Comparison of ENCODE assay signal across 8 cellular contexts in genomic region chr1:231757101-231757404, GRCh38.
DNase-seq lines count a peak whose midpoint lies in the region; ATAC-seq lines count a peak whose summit lies in the region.

No MANE protein-coding gene starts in this region.

- H3K4me1 ChIP-seq in Karpas-422 (ENCODE audit: low read length), result peaks cover 5% of the 10 kb centered on the region; the same call in 1 of the 2 replicates

- H3K79me2 ChIP-seq in Karpas-422 (ENCODE audit: low read length), result no peaks in the 10 kb centered on the region

- H2AFZ ChIP-seq in Karpas-422 (ENCODE audit: low read length), result peak overlapping the region; percentile 66; the same call in 1 of the 2 replicates

- no peaks in the 10 kb centered on the region for H3K36me3 ChIP-seq in Karpas-422 (ENCODE audit: insufficient read depth, low read length)

- ATAC-seq in GM18907 (IDR thresholded peaks at IDR 0.05; ENCODE audit: unreplicated experiment) (peak; percentile 42), HG02571 (IDR thresholded peaks at IDR 0.05; ENCODE audit: unreplicated experiment) (peak; percentile 20), left lobe of liver (peak; percentile 56)

- no peaks in the 10 kb centered on the region for H3K9me2 ChIP-seq in Karpas-422 (replicated peaks; ENCODE audit: insufficient read depth, low read length)

- H3K27ac ChIP-seq in Karpas-422 (ENCODE audit: low read length), result no peak overlapping the region

- no peaks in the 10 kb centered on the region for H4K20me1 ChIP-seq in Karpas-422 (ENCODE audit: insufficient read depth, low read depth, low read length)

- no peak overlapping the region for H3K9ac ChIP-seq in Karpas-422 (ENCODE audit: low read length)

- H3K27me3 ChIP-seq in Karpas-422 (ENCODE audit: low read length), result no peaks in the 10 kb centered on the region

- H3K9me3 ChIP-seq in Karpas-422 (ENCODE audit: low read length), result no peaks in the 10 kb centered on the region

- DNase-seq in Karpas-422, result no peak
- no peak for DNase-seq in left lobe of liver (ENCODE audit: low spot score)
- no peak for DNase-seq in NCI-H2171 (lab: John Stamatoyannopoulos, UW)
- no peak for DNase-seq in activated naive CD4-positive, alpha-beta T cell treated with Interleukin-2 at 50 U/mL for 16 hours
- DNase-seq in 8988T, result no peak
- no peak for DNase-seq in AG08395 (ENCODE audit: low spot score)

- H3K4me2 ChIP-seq in Karpas-422 (ENCODE audit: low read depth, low read length, poor library complexity, severe bottlenecking), result peak overlapping the region; percentile 60

- H3K4me3 ChIP-seq in Karpas-422 (ENCODE audit: low read length), result no peak overlapping the region
